Comparison of ENCODE assay signal across 8 cellular contexts in the genomic region with DNA sequence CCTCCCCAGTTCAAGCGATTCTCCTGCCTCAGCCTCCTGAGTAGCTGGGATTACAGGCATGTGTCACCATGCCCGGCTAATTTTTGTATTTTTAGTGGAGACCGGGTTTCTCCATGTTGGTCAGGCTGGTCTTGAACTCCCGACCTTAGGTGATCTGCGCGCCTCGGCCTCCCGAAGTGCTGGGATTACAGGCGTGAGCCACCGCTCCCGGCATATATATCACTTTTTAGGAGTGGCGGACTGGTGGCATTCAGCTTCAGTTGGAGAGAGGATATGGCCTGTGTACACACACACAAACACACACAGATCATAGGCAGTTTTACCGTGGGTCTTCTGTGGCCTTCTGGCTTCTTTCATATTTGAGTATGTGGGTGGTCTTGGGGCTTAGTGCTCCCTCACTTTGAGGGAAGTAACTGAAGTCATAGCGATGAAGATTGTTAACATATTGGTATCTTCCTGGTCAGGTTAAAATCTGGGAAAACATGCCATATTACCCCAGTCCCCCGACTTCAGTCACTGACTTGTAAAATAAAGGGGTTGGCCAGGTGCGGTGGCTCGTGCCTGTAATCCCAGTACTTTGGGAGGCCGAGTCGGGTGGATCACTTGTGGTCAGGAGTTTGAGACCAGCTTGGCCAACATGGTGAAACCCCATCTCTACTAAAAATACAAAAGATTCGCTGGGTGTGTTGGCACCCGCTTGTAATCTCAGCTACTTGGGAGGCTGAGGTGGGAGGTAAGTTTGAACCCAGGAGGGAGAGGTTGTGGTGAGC. TPM values are rescaled to one million over a fixed set of nuclear protein-coding genes. Genes with fewer than 3 reads are reported as not detected.
DNase-seq lines count a peak whose midpoint lies in the region; ATAC-seq and TF ChIP-seq lines count a peak whose summit lies in the region.
"Not testable (repeated sequence)": the region's sequence is repeated elsewhere in the genome, so short reads cannot be mapped to it uniquely, and the experiment has no call there.

No MANE protein-coding gene starts in this region.

- intact Hi-C loops in activated B cell treated with CpG ODN at 0.5 μM for 24 hours (cut with micrococcal nuclease), result not testable (repeated sequence)
- intact Hi-C loops in dorsolateral prefrontal cortex (cut with DNase I), result loop anchor here in 1 of 2 donors (5.0 kb wide), 1 partner anchor 45 kb away; the partner anchor contains the start of gene SEC24C

- H3K9me3 ChIP-seq in AG04450 (ENCODE audit: control insufficient read depth, insufficient read depth, low read length); liver (ENCODE audit: control insufficient read depth in 4 of 4, low read length in 3 of 4); parathyroid adenoma (ENCODE audit: control insufficient read depth, low read length): not testable (repeated sequence)

- H3K79me2 ChIP-seq in KMS-11 (ENCODE audit: insufficient read depth, low read depth) (peaks cover 33% of the 10 kb centered on the region; the same call in 1 of the 2 replicates), parathyroid adenoma (peaks cover 27% of the 10 kb centered on the region)

- not testable (repeated sequence) for H3K27me3 ChIP-seq in AG04450 (ENCODE audit: control insufficient read depth, insufficient read depth, low read length); KMS-11 (ENCODE audit: insufficient read depth, low read depth); dorsolateral prefrontal cortex; liver (ENCODE audit: control insufficient read depth in 4 of 4, insufficient read depth in 4 of 4, low read length in 3 of 4); parathyroid adenoma (ENCODE audit: control insufficient read depth, insufficient read depth, low read length)

- H3K27ac ChIP-seq in AG04450 (ENCODE audit: low read depth, low read length); KMS-11; parathyroid adenoma: not testable (repeated sequence)
- H3K27ac ChIP-seq in dorsolateral prefrontal cortex (peak overlapping the region in 1 of 59 donors; percentile 3), liver (ENCODE audit: low read depth in 1 of 2, low read length in 2 of 2) (peak overlapping the region in 1 of 2 donors; percentile 97)

- not testable (repeated sequence) for H3K27me3 Mint-ChIP-seq in activated B cell treated with CpG ODN at 0.5 μM for 24 hours; activated naive CD8-positive, alpha-beta T cell; stimulated activated naive CD8-positive, alpha-beta T cell treated with anti-CD3 and anti-CD28 coated beads, Interleukin-15, Interleukin-2, amounts not matched to agents 100 ng/mL and 50 ng/mL, for 24 hours

- CTCF ChIA-PET in AG04450 (lab: Charles Lee); activated B cell treated with CpG ODN at 0.5 μM for 24 hours (lab: Charles Lee): not testable (repeated sequence)

- not testable (repeated sequence) for H3K9ac ChIP-seq in KMS-11; liver (ENCODE audit: low read depth in 1 of 2, low read length in 2 of 2); parathyroid adenoma

- peak overlapping the region; percentile 36 for H3K4me3 Mint-ChIP-seq in activated B cell treated with CpG ODN at 0.5 μM for 24 hours
- H3K4me3 Mint-ChIP-seq in activated naive CD8-positive, alpha-beta T cell, result peak overlapping the region; percentile 61
- H3K4me3 Mint-ChIP-seq in stimulated activated naive CD8-positive, alpha-beta T cell treated with anti-CD3 and anti-CD28 coated beads, Interleukin-15, Interleukin-2, amounts not matched to agents 100 ng/mL and 50 ng/mL, for 24 hours, result not testable (repeated sequence)

- H3K4me2 ChIP-seq in KMS-11, result peak overlapping the region; percentile 55; the same call in 1 of the 2 replicates
- H3K4me2 ChIP-seq in parathyroid adenoma (ENCODE audit: low read length), result peak overlapping the region; percentile 83

- H3K9me3 Mint-ChIP-seq in activated B cell treated with CpG ODN at 0.5 μM for 24 hours; activated naive CD8-positive, alpha-beta T cell (ENCODE audit: low read depth); stimulated activated naive CD8-positive, alpha-beta T cell treated with anti-CD3 and anti-CD28 coated beads, Interleukin-15, Interleukin-2, amounts not matched to agents 100 ng/mL and 50 ng/mL, for 24 hours: not testable (repeated sequence)

- not testable (repeated sequence) for DNase-seq in AG04450 (ENCODE audit: low read depth, low spot score); activated B cell treated with CpG ODN at 0.5 μM for 24 hours; dorsolateral prefrontal cortex

- not testable (repeated sequence) for H2AFZ ChIP-seq in KMS-11 (ENCODE audit: low read depth); parathyroid adenoma

- H3K4me3 ChIP-seq in AG04450 (ENCODE audit: low read depth, low read length), result peak overlapping the region; percentile 22
- H3K4me3 ChIP-seq in KMS-11 (IDR thresholded peaks at IDR 0.05; ENCODE audit: insufficient read depth, low read depth, low read length); parathyroid adenoma (ENCODE audit: low read depth, low read length): not testable (repeated sequence)
- peak overlapping the region in 51 of 59 donors; percentile 66 to 99 (median 90) for H3K4me3 ChIP-seq in dorsolateral prefrontal cortex
- peak overlapping the region in 2 of 3 donors; percentile 84 to 88 for H3K4me3 ChIP-seq in liver (ENCODE audit: low read depth in 1 of 3, low read length in 3 of 3)

- not testable (repeated sequence) for H4K20me1 ChIP-seq in KMS-11 (ENCODE audit: insufficient read depth)

- not testable (repeated sequence) for ATAC-seq in activated B cell treated with CpG ODN at 0.5 μM for 24 hours (ENCODE audit: low read depth)

- TF ChIP-seq RAD21 in liver (IDR thresholded peaks at IDR 0.05), result not testable (repeated sequence)

- not testable (repeated sequence) for H3K27ac Mint-ChIP-seq in activated B cell treated with CpG ODN at 0.5 μM for 24 hours
- H3K27ac Mint-ChIP-seq in activated naive CD8-positive, alpha-beta T cell, result peak overlapping the region; percentile 47
- H3K27ac Mint-ChIP-seq in stimulated activated naive CD8-positive, alpha-beta T cell treated with anti-CD3 and anti-CD28 coated beads, Interleukin-15, Interleukin-2, amounts not matched to agents 100 ng/mL and 50 ng/mL, for 24 hours, result peak overlapping the region; percentile 96

- H3K36me3 Mint-ChIP-seq in activated B cell treated with CpG ODN at 0.5 μM for 24 hours (ENCODE audit: low read depth), result peaks cover 41% of the 10 kb centered on the region
- H3K36me3 Mint-ChIP-seq in activated naive CD8-positive, alpha-beta T cell, result not testable (repeated sequence)
- peaks cover 31% of the 10 kb centered on the region for H3K36me3 Mint-ChIP-seq in stimulated activated naive CD8-positive, alpha-beta T cell treated with anti-CD3 and anti-CD28 coated beads, Interleukin-15, Interleukin-2, amounts not matched to agents 100 ng/mL and 50 ng/mL, for 24 hours (ENCODE audit: low read depth)

- WGBS in liver, result 84% methylated on average over 21 of the region's 21 CpGs

- peaks cover 34% of the 10 kb centered on the region for H3K4me1 ChIP-seq in KMS-11 (ENCODE audit: low read depth, poor library complexity, severe bottlenecking)
- peaks cover 3 to 35% (median 32%) of the 10 kb centered on the region in 4 donors for H3K4me1 ChIP-seq in liver (ENCODE audit: control insufficient read depth in 4 of 4, insufficient read depth in 4 of 4, low read length in 3 of 4)
- peaks cover 19% of the 10 kb centered on the region for H3K4me1 ChIP-seq in parathyroid adenoma

- peaks cover 41% of the 10 kb centered on the region for H3K4me1 Mint-ChIP-seq in activated B cell treated with CpG ODN at 0.5 μM for 24 hours
- peaks cover 39% of the 10 kb centered on the region for H3K4me1 Mint-ChIP-seq in activated naive CD8-positive, alpha-beta T cell (ENCODE audit: low read depth)
- peaks cover 49% of the 10 kb centered on the region for H3K4me1 Mint-ChIP-seq in stimulated activated naive CD8-positive, alpha-beta T cell treated with anti-CD3 and anti-CD28 coated beads, Interleukin-15, Interleukin-2, amounts not matched to agents 100 ng/mL and 50 ng/mL, for 24 hours (ENCODE audit: low read depth)

- TF ChIP-seq CTCF in AG04450 (IDR thresholded peaks at IDR 0.05; ENCODE audit: low read depth, low read length); KMS-11 (conservative IDR thresholded peaks at IDR 0.05; ENCODE audit: low read depth, low read length); activated B cell treated with CpG ODN at 0.5 μM for 24 hours (IDR thresholded peaks at IDR 0.05); dorsolateral prefrontal cortex (IDR thresholded peaks at IDR 0.05 in 54 of 56, conservative IDR thresholded peaks at IDR 0.05 in 2 of 56; ENCODE audit: low read depth in 1 of 56, partially characterized antibody in 56 of 56); liver (IDR thresholded peaks at IDR 0.05; ENCODE audit: low read depth, low read length, missing input control); parathyroid adenoma (IDR thresholded peaks at IDR 0.05): not testable (repeated sequence)

- POLR2A ChIA-PET in AG04450 (lab: Yijun Ruan, JAX), result interaction anchor here (0.7 kb wide), 1 partner anchor 9 kb away, joined by 4 read pairs; no protein-coding TSS in a partner anchor
- POLR2A ChIA-PET in activated B cell treated with CpG ODN at 0.5 μM for 24 hours (lab: Charles Lee), result interaction anchor here (0.9 to 2.0 kb wide), 3 partner anchors 15 to 44 kb away, joined by 3 to 21 read pairs (median 11); partner anchors contain the start of gene SEC24C

- H3K36me3 ChIP-seq in KMS-11 (ENCODE audit: insufficient read depth); parathyroid adenoma (ENCODE audit: control insufficient read depth, insufficient read depth, low read length): not testable (repeated sequence)
- H3K36me3 ChIP-seq in liver (ENCODE audit: control insufficient read depth in 4 of 4, insufficient read depth in 3 of 4, low read depth in 1 of 4, low read length in 3 of 4), result peaks cover 19 to 35% (median 31%) of the 10 kb centered on the region in 4 donors

RNA-seq across cellular contexts. Expression of gene ZSWIM8, which starts 1.8 kb away (rescaled TPM):
- polyA plus RNA-seq in AG04450 (2011; rRNA removed) (44.2 and 58.3 TPM in 2 replicates), liver (10 to 100 TPM; 33.3 to 53.4 TPM)
- 85.9 and 106 TPM in 2 replicates for polyA minus RNA-seq in AG04450 (2011; rRNA and poly(A)+ RNA removed)
- total RNA-seq in activated B cell treated with CpG ODN at 0.5 μM for 24 hours (67.5 and 93.0 TPM in 2 replicates), dorsolateral prefrontal cortex (100 to 1,000 TPM in 114 of 120 experiments, 10 to 100 TPM in 6; 83.0 to 208 (median 131) TPM), liver (10 to 100 TPM; 35.3 to 66.2 TPM)

RNA-seq across cellular contexts. Expression of gene CHCHD1, which starts 5.4 kb away (rescaled TPM):
- polyA plus RNA-seq in AG04450 (2011; rRNA removed) (31.2 and 45.4 TPM in 2 replicates), liver (10 to 100 TPM; 32.5 to 47.4 TPM)
- polyA minus RNA-seq in AG04450 (2011; rRNA and poly(A)+ RNA removed), result 4.0 and 5.2 TPM in 2 replicates
- total RNA-seq in activated B cell treated with CpG ODN at 0.5 μM for 24 hours (19.3 and 24.2 TPM in 2 replicates), dorsolateral prefrontal cortex (10 to 100 TPM; 10.3 to 24.7 (median 16.6) TPM), liver (10 to 100 TPM in 1 of 2 donors, 1 to 10 TPM in 1; 7.6 to 13.7 TPM)

RNA-seq across cellular contexts. Expression of gene NDST2, which starts 24.2 kb away (rescaled TPM):
- polyA plus RNA-seq in AG04450 (2011; rRNA removed), result 11.4 and 13.2 TPM in 2 replicates
- polyA minus RNA-seq in AG04450 (2011; rRNA and poly(A)+ RNA removed), result 15.7 and 16.1 TPM in 2 replicates
- total RNA-seq in activated B cell treated with CpG ODN at 0.5 μM for 24 hours, result 59.4 and 61.7 TPM in 2 replicates
- 10 to 100 TPM; 22.9 to 57.3 (median 34.5) TPM for total RNA-seq in dorsolateral prefrontal cortex
- total RNA-seq in liver, result 10 to 100 TPM; 11.4 to 14.0 TPM
- 1 to 10 TPM; 6.5 to 7.6 TPM for polyA plus RNA-seq in liver

RNA-seq across cellular contexts. Expression of gene SEC24C, which starts 43.0 kb away (rescaled TPM):
- polyA plus RNA-seq in AG04450 (2011; rRNA removed) (86.9 and 97.4 TPM in 2 replicates), liver (10 to 100 TPM; 15.0 to 40.5 TPM)
- polyA minus RNA-seq in AG04450 (2011; rRNA and poly(A)+ RNA removed), result 141 and 180 TPM in 2 replicates
- total RNA-seq in activated B cell treated with CpG ODN at 0.5 μM for 24 hours (78.5 and 89.8 TPM in 2 replicates), dorsolateral prefrontal cortex (10 to 100 TPM; 55.3 to 85.9 (median 67.1) TPM), liver (10 to 100 TPM; 41.4 to 48.1 TPM)
